In the genomic region with DNA sequence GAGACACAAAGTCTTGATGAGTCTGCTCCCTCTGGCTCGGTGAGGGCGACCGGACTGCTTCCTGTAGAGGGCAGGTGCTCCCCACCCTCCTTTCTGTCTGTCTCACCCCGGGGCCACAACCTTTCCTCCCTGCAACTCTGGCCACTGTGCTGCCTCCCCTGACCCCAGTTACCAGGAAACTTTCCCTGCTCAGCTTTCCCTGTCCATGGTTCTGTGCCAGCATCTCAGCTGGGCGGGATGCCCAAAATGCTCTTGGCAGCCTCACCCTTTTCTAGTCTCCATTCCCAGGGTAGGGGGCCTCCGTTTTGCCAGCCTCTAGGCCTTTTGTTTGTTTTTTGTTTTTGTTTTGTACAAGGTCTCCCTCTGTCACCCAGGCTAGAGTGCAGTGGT, we compare ENCODE assay signal across 1 cellular context.
TF ChIP-seq lines count a peak whose summit lies in the region.

No MANE protein-coding gene starts in this region.

TF ChIP-seq in K562, 482 proteins besides CTCF, POLR2A, EP300 and RAD21:
- TF ChIP-seq, protein P1, sequence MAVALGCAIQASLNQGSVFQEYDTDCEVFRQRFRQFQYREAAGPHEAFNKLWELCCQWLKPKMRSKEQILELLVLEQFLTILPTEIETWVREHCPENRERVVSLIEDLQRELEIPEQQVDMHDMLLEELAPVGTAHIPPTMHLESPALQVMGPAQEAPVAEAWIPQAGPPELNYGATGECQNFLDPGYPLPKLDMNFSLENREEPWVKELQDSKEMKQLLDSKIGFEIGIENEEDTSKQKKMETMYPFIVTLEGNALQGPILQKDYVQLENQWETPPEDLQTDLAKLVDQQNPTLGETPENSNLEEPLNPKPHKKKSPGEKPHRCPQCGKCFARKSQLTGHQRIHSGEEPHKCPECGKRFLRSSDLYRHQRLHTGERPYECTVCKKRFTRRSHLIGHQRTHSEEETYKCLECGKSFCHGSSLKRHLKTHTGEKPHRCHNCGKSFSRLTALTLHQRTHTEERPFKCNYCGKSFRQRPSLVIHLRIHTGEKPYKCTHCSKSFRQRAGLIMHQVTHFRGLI (CRISPR knock-in tag; IDR thresholded peaks at IDR 0.05), result no peak
- TF ChIP-seq ZKSCAN8 (CRISPR knock-in tag; IDR thresholded peaks at IDR 0.05) (no peak), SP1 (CRISPR knock-in tag; IDR thresholded peaks at IDR 0.05) (no peak), ILK (tag; IDR thresholded peaks at IDR 0.05; ENCODE audit: borderline replicate concordance, low read depth) (no peak), ARNT (IDR thresholded peaks at IDR 0.05) (no peak), TAF9B (IDR thresholded peaks at IDR 0.05; ENCODE audit: partially characterized antibody) (no peak), SRF (CRISPR knock-in tag; IDR thresholded peaks at IDR 0.05) (no peak), ZC3H11A (IDR thresholded peaks at IDR 0.05; ENCODE audit: low read depth, low read length) (no peak), BRD4 (IDR thresholded peaks at IDR 0.05) (no peak), BDP1 (IDR thresholded peaks at IDR 0.05; ENCODE audit: insufficient read depth, insufficient read length) (no peak), PRPF4 (IDR thresholded peaks at IDR 0.05; ENCODE audit: insufficient read depth, low read depth, low read length, poor library complexity, severe bottlenecking) (no peak), CREM (IDR thresholded peaks at IDR 0.05; ENCODE audit: low read depth) (no peak)
- TF ChIP-seq, protein P2, sequence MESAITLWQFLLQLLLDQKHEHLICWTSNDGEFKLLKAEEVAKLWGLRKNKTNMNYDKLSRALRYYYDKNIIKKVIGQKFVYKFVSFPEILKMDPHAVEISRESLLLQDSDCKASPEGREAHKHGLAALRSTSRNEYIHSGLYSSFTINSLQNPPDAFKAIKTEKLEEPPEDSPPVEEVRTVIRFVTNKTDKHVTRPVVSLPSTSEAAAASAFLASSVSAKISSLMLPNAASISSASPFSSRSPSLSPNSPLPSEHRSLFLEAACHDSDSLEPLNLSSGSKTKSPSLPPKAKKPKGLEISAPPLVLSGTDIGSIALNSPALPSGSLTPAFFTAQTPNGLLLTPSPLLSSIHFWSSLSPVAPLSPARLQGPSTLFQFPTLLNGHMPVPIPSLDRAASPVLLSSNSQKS (CRISPR knock-in tag; IDR thresholded peaks at IDR 0.05), result no peak
- TF ChIP-seq, protein P3, sequence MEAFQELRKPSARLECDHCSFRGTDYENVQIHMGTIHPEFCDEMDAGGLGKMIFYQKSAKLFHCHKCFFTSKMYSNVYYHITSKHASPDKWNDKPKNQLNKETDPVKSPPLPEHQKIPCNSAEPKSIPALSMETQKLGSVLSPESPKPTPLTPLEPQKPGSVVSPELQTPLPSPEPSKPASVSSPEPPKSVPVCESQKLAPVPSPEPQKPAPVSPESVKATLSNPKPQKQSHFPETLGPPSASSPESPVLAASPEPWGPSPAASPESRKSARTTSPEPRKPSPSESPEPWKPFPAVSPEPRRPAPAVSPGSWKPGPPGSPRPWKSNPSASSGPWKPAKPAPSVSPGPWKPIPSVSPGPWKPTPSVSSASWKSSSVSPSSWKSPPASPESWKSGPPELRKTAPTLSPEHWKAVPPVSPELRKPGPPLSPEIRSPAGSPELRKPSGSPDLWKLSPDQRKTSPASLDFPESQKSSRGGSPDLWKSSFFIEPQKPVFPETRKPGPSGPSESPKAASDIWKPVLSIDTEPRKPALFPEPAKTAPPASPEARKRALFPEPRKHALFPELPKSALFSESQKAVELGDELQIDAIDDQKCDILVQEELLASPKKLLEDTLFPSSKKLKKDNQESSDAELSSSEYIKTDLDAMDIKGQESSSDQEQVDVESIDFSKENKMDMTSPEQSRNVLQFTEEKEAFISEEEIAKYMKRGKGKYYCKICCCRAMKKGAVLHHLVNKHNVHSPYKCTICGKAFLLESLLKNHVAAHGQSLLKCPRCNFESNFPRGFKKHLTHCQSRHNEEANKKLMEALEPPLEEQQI (IDR thresholded peaks at IDR 0.05), result no peak
